In genomic region chr12:98532687-98533304, GRCh38 we compare ENCODE assay signal across 8 cellular contexts. TPM values are rescaled to one million over a fixed set of nuclear protein-coding genes. Genes with fewer than 3 reads are reported as not detected.
A peak's percentile ranks its signal among the peaks of the same experiment; 100 is the strongest.
DNase-seq lines count a peak whose midpoint lies in the region; ATAC-seq, FAIRE-seq and TF ChIP-seq lines count a peak whose summit lies in the region.

No MANE protein-coding gene starts in this region.

- H3K36me3 Mint-ChIP-seq in memory B cell, result peaks cover 10% of the 10 kb centered on the region

- TF ChIP-seq CTCF in brain microvascular endothelial cell (IDR thresholded peaks at IDR 0.05; ENCODE audit: low read depth, low read length, missing control alignments), result peak; percentile 65

- H3K4me1 Mint-ChIP-seq in memory B cell, result no peaks in the 10 kb centered on the region

- no peaks in the 10 kb centered on the region for H3K27me3 Mint-ChIP-seq in memory B cell

- ATAC-seq in memory B cell (ENCODE audit: low read depth) (peak; percentile 60), GM21737 (IDR thresholded peaks at IDR 0.05; ENCODE audit: unreplicated experiment) (no peak)

- H3K9me3 Mint-ChIP-seq in memory B cell, result no peaks in the 10 kb centered on the region

- in situ Hi-C loops in brain microvascular endothelial cell (cut with HindIII; ENCODE audit: low pct_ligation_motif_present, low sequenced_read_pairs), result no loop called here

- H3K27me3 ChIP-seq in brain microvascular endothelial cell (replicated peaks), result no peaks in the 10 kb centered on the region

- no peak overlapping the region for H3K4me3 Mint-ChIP-seq in memory B cell

- FAIRE-seq in GM12892 (lab: Jason Lieb, UNC), result peak; percentile 48

- no peak overlapping the region for H3K27ac ChIP-seq in brain microvascular endothelial cell

- TF ChIP-seq POLR2A in GM12892 (IDR thresholded peaks at IDR 0.05; ENCODE audit: low read depth, low read length), result no peak

- DNase-seq in CD1c-positive myeloid dendritic cell (ENCODE audit: extremely low spot score) (peak; percentile 71), GM12892 (ENCODE audit: insufficient read length) (no peak), NCI-H748 (lab: John Stamatoyannopoulos, UW; ENCODE audit: unreplicated experiment) (peak; percentile 41), brain microvascular endothelial cell (peak; percentile 65), memory B cell (ENCODE audit: low spot score in 2 of 2) (peak in 1 of 2 donors; percentile 48), epidermal melanocyte (ENCODE audit: insufficient read length, low spot score) (no peak)
- no peak for DNase-seq in stimulated activated CD4-positive, alpha-beta T cell treated with anti-CD3 and anti-CD28 coated beads, Interleukin-2, amount 100 ng/mL, for 24 hours

- no peak overlapping the region for H3K27ac Mint-ChIP-seq in memory B cell

- H3K36me3 ChIP-seq in brain microvascular endothelial cell (replicated peaks), result peaks cover 5% of the 10 kb centered on the region

- no peak overlapping the region for H3K4me3 ChIP-seq in brain microvascular endothelial cell (ENCODE audit: low read depth, low read length)

RNA-seq across cellular contexts. Expression of gene TMPO, which starts 17.4 kb away (rescaled TPM):
- polyA plus RNA-seq in GM12892 (2012; ENCODE audit: missing spikeins), result 124 TPM

Comparison
In these comparisons a context has a peak if more than half of its experiments do, and no peak if none do; other contexts are left out.
1. DNase-seq: peak in CD1c-positive myeloid dendritic cell (single experiment), NCI-H748 (single experiment) and brain microvascular endothelial cell (single experiment); none in GM12892 (single experiment), stimulated activated CD4-positive, alpha-beta T cell treated with anti-CD3 and anti-CD28 coated beads, Interleukin-2, amount 100 ng/mL, for 24 hours (0 of 2) and epidermal melanocyte (single experiment).